ENCODE assay signal across 24 cellular contexts in genomic region chr5:22577006-22577405, GRCh38.
"Had no signal": no experiment of that assay in that cellular context is flagged by ENCODE, and none has a peak within 500 bp of the region (broad histone marks: within the 10 kb centered on the region; RNA-seq: fewer than 3 reads in every experiment).

No MANE protein-coding gene starts in this region.

- H3K9me3 ChIP-seq: esophagus squamous epithelium, gastrocnemius medialis, heart right ventricle, left lung, lower lobe of right lung, mucosa of descending colon had no signal

- H3K27ac ChIP-seq: coronary artery, dorsolateral prefrontal cortex, epithelial cell of prostate, esophagus squamous epithelium, gastrocnemius medialis, heart right ventricle, left lung, lower lobe of right lung had no signal

- H3K4me3 ChIP-seq: coronary artery, dorsolateral prefrontal cortex, esophagus squamous epithelium, gastrocnemius medialis, heart right ventricle, left lung, lower lobe of right lung, mucosa of descending colon had no signal

- DNase-seq: dermis blood vessel endothelial cell; dorsolateral prefrontal cortex; effector CD4-positive, alpha-beta T cell; effector memory CD8-positive, alpha-beta T cell; endodermal cell; erythroblast; esophagus squamous epithelium; foreskin fibroblast; foreskin melanocyte; gastrocnemius medialis; glutamatergic neuron; heart right ventricle; hippocampal formation; left cardiac atrium; left lung; left ventricle myocardium superior; lower lobe of right lung; mesenchymal stem cell; mucosa of descending colon; naive B cell; naive thymus-derived CD8-positive, alpha-beta T cell had no signal

- H3K27me3 ChIP-seq: dorsolateral prefrontal cortex, esophagus squamous epithelium, gastrocnemius medialis, heart right ventricle, left lung had no signal

- H3K36me3 ChIP-seq: esophagus squamous epithelium, gastrocnemius medialis, heart right ventricle, left lung, lower lobe of right lung had no signal

- ATAC-seq: effector memory CD8-positive, alpha-beta T cell; esophagus mucosa; gastrocnemius medialis; heart right ventricle; left cardiac atrium; left lung; left ventricle myocardium superior; lower lobe of right lung; mucosa of descending colon; naive thymus-derived CD8-positive, alpha-beta T cell had no signal
